Comparison of ENCODE assay signal across 1 cellular context in the genomic region with DNA sequence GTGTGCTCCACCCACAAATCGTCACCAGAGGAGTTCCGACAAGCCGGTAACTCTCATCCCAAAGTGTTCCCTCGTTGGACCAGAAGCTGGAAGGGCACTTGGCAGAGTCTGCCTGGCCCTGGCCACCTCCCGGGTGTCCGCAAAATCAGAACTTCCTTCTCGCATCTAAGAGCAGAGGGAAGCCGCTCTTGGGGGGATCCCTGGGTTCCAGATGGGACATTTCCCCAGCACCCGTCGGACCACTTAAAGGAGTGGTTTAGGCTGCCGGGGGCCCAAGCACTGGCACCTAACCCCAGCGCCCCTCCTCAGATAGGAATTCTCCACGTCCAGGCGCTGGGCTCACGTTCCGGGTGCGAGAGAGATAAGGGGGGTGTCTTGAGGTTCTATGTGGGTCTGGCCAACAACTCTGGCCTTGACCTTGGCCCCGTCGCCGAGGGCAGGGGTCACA.
A peak's percentile ranks its signal among the peaks of the same experiment; 100 is the strongest.
TF ChIP-seq lines count a peak whose summit lies in the region.

No MANE protein-coding gene starts in this region.

TF ChIP-seq in HepG2, 621 proteins besides CTCF, POLR2A, EP300 and RAD21 (continued from another document):
- TF ChIP-seq EED (CRISPR knock-in tag; IDR thresholded peaks at IDR 0.05) (0 out of 2 replicates have a peak, but pooled peaks have one; percentile 58), HOXA7 (CRISPR knock-in tag; IDR thresholded peaks at IDR 0.05) (no peak), HMG20B (CRISPR knock-in tag; conservative IDR thresholded peaks at IDR 0.05) (no peak), ZNF781 (CRISPR knock-in tag; IDR thresholded peaks at IDR 0.05; ENCODE audit: borderline replicate concordance, not compliant biosample characterization) (no peak), ZC3H13 (CRISPR knock-in tag; IDR thresholded peaks at IDR 0.05) (no peak), MXI1 (IDR thresholded peaks at IDR 0.05; ENCODE audit: borderline replicate concordance, low read depth, low read length) (no peak), HNF4G (IDR thresholded peaks at IDR 0.05; ENCODE audit: borderline replicate concordance, low read depth, low read length) (no peak), HNF4G (CRISPR knock-in tag; IDR thresholded peaks at IDR 0.05; ENCODE audit: borderline replicate concordance, low read depth) (0 out of 2 replicates have a peak, but pooled peaks have one; percentile 61), RFX3 (CRISPR knock-in tag; IDR thresholded peaks at IDR 0.05) (no peak), PLRG1 (conservative IDR thresholded peaks at IDR 0.05) (no peak), ZBTB38 (CRISPR knock-in tag; IDR thresholded peaks at IDR 0.05) (no peak), ZNF703 (CRISPR knock-in tag; IDR thresholded peaks at IDR 0.05; ENCODE audit: borderline replicate concordance) (0 out of 2 replicates have a peak, but pooled peaks have one; percentile 49), TBL1XR1 (IDR thresholded peaks at IDR 0.05; ENCODE audit: borderline replicate concordance, low read length, partially characterized antibody) (peak; percentile 10), ZNF431 (CRISPR knock-in tag; IDR thresholded peaks at IDR 0.05; ENCODE audit: borderline replicate concordance, low read depth) (0 out of 2 replicates have a peak, but pooled peaks have one; percentile 3), ZNF569 (CRISPR knock-in tag; IDR thresholded peaks at IDR 0.05; ENCODE audit: borderline replicate concordance) (0 out of 2 replicates have a peak, but pooled peaks have one; percentile 58), ZNF652 (CRISPR knock-in tag; IDR thresholded peaks at IDR 0.05; ENCODE audit: borderline replicate concordance, low read depth) (no peak), ZNF720 (CRISPR knock-in tag; IDR thresholded peaks at IDR 0.05) (no peak), THYN1 (CRISPR knock-in tag; IDR thresholded peaks at IDR 0.05; ENCODE audit: borderline replicate concordance, low read depth) (no peak), JUND (CRISPR knock-in tag; IDR thresholded peaks at IDR 0.05) (no peak), ZSCAN30 (CRISPR knock-in tag; IDR thresholded peaks at IDR 0.05) (0 out of 2 replicates have a peak, but pooled peaks have one; percentile 49), SSRP1 (CRISPR knock-in tag; IDR thresholded peaks at IDR 0.05) (no peak), CREM (IDR thresholded peaks at IDR 0.05) (peak; percentile 11; the same call in 1 of the 2 replicates), CREM (CRISPR knock-in tag; IDR thresholded peaks at IDR 0.05) (no peak), SKI (IDR thresholded peaks at IDR 0.05; ENCODE audit: partially characterized antibody) (peak; percentile 74), ZNF776 (CRISPR knock-in tag; IDR thresholded peaks at IDR 0.05) (no peak), PAWR (CRISPR knock-in tag; IDR thresholded peaks at IDR 0.05; ENCODE audit: borderline replicate concordance) (no peak), SMAD1 (CRISPR knock-in tag; IDR thresholded peaks at IDR 0.05; ENCODE audit: borderline replicate concordance, low read depth) (0 out of 2 replicates have a peak, but pooled peaks have one; percentile 15), ZEB1 (IDR thresholded peaks at IDR 0.05; ENCODE audit: insufficient replicate concordance, low read depth) (peak; percentile 39), RARA (CRISPR knock-in tag; IDR thresholded peaks at IDR 0.05) (peak; percentile 86), PHF8 (CRISPR knock-in tag; IDR thresholded peaks at IDR 0.05) (no peak), JDP2 (CRISPR knock-in tag; IDR thresholded peaks at IDR 0.05; ENCODE audit: borderline replicate concordance) (no peak), ZFP82 (CRISPR knock-in tag; IDR thresholded peaks at IDR 0.05; ENCODE audit: borderline replicate concordance) (no peak), EEA1 (CRISPR knock-in tag; IDR thresholded peaks at IDR 0.05; ENCODE audit: borderline replicate concordance) (no peak), ZSCAN9 (CRISPR knock-in tag; IDR thresholded peaks at IDR 0.05; ENCODE audit: borderline replicate concordance) (no peak), ZNF567 (CRISPR knock-in tag; IDR thresholded peaks at IDR 0.05; ENCODE audit: borderline replicate concordance) (no peak), CENPT (CRISPR knock-in tag; IDR thresholded peaks at IDR 0.05; ENCODE audit: low read depth) (no peak)
- TF ChIP-seq, protein P1, sequence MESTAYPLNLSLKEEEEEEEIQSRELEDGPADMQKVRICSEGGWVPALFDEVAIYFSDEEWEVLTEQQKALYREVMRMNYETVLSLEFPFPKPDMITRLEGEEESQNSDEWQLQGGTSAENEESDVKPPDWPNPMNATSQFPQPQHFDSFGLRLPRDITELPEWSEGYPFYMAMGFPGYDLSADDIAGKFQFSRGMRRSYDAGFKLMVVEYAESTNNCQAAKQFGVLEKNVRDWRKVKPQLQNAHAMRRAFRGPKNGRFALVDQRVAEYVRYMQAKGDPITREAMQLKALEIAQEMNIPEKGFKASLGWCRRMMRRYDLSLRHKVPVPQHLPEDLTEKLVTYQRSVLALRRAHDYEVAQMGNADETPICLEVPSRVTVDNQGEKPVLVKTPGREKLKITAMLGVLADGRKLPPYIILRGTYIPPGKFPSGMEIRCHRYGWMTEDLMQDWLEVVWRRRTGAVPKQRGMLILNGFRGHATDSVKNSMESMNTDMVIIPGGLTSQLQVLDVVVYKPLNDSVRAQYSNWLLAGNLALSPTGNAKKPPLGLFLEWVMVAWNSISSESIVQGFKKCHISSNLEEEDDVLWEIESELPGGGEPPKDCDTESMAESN (CRISPR knock-in tag; conservative IDR thresholded peaks at IDR 0.05): no peak
- TF ChIP-seq, protein P2, sequence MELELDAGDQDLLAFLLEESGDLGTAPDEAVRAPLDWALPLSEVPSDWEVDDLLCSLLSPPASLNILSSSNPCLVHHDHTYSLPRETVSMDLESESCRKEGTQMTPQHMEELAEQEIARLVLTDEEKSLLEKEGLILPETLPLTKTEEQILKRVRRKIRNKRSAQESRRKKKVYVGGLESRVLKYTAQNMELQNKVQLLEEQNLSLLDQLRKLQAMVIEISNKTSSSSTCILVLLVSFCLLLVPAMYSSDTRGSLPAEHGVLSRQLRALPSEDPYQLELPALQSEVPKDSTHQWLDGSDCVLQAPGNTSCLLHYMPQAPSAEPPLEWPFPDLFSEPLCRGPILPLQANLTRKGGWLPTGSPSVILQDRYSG (CRISPR knock-in tag; IDR thresholded peaks at IDR 0.05): no peak
- TF ChIP-seq, protein P3, sequence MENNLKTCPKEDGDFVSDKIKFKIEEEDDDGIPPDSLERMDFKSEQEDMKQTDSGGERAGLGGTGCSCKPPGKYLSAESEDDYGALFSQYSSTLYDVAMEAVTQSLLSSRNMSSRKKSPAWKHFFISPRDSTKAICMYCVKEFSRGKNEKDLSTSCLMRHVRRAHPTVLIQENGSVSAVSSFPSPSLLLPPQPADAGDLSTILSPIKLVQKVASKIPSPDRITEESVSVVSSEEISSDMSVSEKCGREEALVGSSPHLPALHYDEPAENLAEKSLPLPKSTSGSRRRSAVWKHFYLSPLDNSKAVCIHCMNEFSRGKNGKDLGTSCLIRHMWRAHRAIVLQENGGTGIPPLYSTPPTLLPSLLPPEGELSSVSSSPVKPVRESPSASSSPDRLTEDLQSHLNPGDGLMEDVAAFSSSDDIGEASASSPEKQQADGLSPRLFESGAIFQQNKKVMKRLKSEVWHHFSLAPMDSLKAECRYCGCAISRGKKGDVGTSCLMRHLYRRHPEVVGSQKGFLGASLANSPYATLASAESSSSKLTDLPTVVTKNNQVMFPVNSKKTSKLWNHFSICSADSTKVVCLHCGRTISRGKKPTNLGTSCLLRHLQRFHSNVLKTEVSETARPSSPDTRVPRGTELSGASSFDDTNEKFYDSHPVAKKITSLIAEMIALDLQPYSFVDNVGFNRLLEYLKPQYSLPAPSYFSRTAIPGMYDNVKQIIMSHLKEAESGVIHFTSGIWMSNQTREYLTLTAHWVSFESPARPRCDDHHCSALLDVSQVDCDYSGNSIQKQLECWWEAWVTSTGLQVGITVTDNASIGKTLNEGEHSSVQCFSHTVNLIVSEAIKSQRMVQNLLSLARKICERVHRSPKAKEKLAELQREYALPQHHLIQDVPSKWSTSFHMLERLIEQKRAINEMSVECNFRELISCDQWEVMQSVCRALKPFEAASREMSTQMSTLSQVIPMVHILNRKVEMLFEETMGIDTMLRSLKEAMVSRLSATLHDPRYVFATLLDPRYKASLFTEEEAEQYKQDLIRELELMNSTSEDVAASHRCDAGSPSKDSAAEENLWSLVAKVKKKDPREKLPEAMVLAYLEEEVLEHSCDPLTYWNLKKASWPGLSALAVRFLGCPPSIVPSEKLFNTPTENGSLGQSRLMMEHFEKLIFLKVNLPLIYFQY (CRISPR knock-in tag; IDR thresholded peaks at IDR 0.05; ENCODE audit: borderline replicate concordance): no peak
- TF ChIP-seq, protein P4, sequence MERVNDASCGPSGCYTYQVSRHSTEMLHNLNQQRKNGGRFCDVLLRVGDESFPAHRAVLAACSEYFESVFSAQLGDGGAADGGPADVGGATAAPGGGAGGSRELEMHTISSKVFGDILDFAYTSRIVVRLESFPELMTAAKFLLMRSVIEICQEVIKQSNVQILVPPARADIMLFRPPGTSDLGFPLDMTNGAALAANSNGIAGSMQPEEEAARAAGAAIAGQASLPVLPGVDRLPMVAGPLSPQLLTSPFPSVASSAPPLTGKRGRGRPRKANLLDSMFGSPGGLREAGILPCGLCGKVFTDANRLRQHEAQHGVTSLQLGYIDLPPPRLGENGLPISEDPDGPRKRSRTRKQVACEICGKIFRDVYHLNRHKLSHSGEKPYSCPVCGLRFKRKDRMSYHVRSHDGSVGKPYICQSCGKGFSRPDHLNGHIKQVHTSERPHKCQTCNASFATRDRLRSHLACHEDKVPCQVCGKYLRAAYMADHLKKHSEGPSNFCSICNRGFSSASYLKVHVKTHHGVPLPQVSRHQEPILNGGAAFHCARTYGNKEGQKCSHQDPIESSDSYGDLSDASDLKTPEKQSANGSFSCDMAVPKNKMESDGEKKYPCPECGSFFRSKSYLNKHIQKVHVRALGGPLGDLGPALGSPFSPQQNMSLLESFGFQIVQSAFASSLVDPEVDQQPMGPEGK (CRISPR knock-in tag; IDR thresholded peaks at IDR 0.05): peak; percentile 35; the same call in 1 of the 2 replicates
- TF ChIP-seq, protein P5, sequence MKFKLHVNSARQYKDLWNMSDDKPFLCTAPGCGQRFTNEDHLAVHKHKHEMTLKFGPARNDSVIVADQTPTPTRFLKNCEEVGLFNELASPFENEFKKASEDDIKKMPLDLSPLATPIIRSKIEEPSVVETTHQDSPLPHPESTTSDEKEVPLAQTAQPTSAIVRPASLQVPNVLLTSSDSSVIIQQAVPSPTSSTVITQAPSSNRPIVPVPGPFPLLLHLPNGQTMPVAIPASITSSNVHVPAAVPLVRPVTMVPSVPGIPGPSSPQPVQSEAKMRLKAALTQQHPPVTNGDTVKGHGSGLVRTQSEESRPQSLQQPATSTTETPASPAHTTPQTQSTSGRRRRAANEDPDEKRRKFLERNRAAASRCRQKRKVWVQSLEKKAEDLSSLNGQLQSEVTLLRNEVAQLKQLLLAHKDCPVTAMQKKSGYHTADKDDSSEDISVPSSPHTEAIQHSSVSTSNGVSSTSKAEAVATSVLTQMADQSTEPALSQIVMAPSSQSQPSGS (CRISPR knock-in tag; IDR thresholded peaks at IDR 0.05): no peak
- TF ChIP-seq, protein P6, sequence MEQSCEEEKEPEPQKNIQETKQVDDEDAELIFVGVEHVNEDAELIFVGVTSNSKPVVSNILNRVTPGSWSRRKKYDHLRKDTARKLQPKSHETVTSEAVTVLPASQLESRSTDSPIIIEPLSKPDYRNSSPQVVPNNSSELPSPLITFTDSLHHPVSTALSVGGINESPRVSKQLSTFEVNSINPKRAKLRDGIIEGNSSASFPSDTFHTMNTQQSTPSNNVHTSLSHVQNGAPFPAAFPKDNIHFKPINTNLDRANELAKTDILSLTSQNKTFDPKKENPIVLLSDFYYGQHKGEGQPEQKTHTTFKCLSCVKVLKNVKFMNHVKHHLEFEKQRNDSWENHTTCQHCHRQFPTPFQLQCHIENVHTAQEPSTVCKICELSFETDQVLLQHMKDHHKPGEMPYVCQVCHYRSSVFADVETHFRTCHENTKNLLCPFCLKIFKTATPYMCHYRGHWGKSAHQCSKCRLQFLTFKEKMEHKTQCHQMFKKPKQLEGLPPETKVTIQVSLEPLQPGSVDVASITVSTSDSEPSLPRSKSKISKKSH (CRISPR knock-in tag; IDR thresholded peaks at IDR 0.05; ENCODE audit: borderline replicate concordance): no peak
- TF ChIP-seq, protein P7, sequence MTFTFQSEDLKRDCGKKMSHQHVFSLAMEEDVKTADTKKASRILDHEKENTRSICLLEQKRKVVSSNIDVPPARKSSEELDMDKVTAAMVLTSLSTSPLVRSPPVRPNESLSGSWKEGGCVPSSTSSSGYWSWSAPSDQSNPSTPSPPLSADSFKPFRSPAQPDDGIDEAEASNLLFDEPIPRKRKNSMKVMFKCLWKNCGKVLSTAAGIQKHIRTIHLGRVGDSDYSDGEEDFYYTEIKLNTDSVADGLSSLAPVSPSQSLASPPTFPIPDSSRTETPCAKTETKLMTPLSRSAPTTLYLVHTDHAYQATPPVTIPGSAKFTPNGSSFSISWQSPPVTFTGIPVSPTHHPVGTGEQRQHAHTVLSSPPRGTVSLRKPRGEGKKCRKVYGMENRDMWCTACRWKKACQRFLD (CRISPR knock-in tag; IDR thresholded peaks at IDR 0.05; ENCODE audit: borderline replicate concordance): no peak
TF ChIP-seq in HepG2: peak in this region for 29.
